In the genomic region with DNA sequence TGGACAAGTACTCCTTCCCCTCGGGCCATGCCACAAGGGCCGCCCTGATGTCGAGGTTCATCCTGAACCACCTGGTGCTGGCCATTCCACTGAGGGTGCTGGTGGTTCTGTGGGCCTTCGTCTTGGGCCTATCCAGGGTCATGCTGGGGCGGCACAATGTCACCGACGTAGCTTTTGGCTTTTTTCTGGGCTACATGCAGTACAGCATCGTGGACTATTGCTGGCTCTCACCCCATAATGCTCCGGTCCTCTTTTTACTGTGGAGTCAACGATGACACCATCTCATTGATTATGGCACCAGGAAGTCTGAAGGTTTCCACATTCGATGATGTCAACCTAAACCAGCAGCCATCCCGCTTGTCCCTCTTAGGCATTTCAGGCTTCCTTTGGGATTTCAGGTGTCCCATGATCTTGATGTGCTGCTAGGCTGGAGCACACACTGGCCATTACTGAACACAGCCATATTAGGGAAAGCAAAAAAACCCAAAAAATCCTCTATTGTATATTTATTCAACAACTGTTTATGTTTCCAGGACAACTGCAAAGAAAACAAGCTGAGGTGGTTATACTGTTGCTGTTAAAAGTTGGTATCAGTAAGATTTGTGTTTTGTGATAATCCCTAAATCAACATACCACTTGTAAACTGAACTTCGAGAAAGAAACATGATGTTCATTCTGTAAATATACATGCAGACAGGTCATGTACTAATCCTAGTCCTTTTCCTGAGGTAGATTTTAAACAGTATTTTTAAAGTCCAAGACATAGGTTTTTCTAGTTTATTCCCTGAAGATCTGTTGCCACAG, we compare ENCODE assay signal across 8 cellular contexts. TPM values are rescaled to one million over a fixed set of nuclear protein-coding genes. Genes with fewer than 3 reads are reported as not detected.
DNase-seq lines count a peak whose midpoint lies in the region; ATAC-seq, FAIRE-seq and TF ChIP-seq lines count a peak whose summit lies in the region.

No MANE protein-coding gene starts in this region.

- intact Hi-C loops in GM12878 (cut with micrococcal nuclease; ENCODE audit: unreplicated experiment) (loop anchor here (10.0 kb wide), 1 partner anchor 782 kb away; no protein-coding TSS in a partner anchor), lower lobe of right lung (cut with DNase I) (no loop called here)

- H3K4me1 ChIP-seq in GM12878 (ENCODE audit: control insufficient read depth, insufficient read depth, low read length) (peaks cover 21% of the 10 kb centered on the region), lower lobe of right lung (peaks cover 47% of the 10 kb centered on the region), urinary bladder (ENCODE audit: insufficient read depth) (no peaks in the 10 kb centered on the region)

- H2AFZ ChIP-seq in GM12878 (ENCODE audit: control insufficient read depth, low read depth, low read length) = no peak overlapping the region

- RAD21 ChIA-PET in GM12878 (lab: Charles Lee; ENCODE audit: unreplicated experiment) = interaction anchor here (0.8 to 1.0 kb wide), 3 partner anchors 19 to 77 kb away, joined by 3 to 4 read pairs (median 3); a partner anchor contains a TSS

- H3K27me3 ChIP-seq in GM06990 (replicated peaks; ENCODE audit: control insufficient read depth, insufficient read depth, low read length) (no peaks in the 10 kb centered on the region), GM12878 (replicated peaks in 1 of 2; ENCODE audit: control insufficient read depth in 2 of 2, insufficient read depth in 2 of 2, low read length in 1 of 2) (no peaks in the 10 kb centered on the region), lower lobe of right lung (ENCODE audit: low read depth) (no peaks in the 10 kb centered on the region)

- no peaks in the 10 kb centered on the region for H3K36me3 ChIP-seq in GM06990 (ENCODE audit: control insufficient read depth, insufficient read depth, low read length)
- no peaks in the 10 kb centered on the region for H3K36me3 ChIP-seq in GM12878 (ENCODE audit: control insufficient read depth in 2 of 2, insufficient read depth in 2 of 2, low read length in 1 of 2)
- H3K36me3 ChIP-seq in lower lobe of right lung = no peaks in the 10 kb centered on the region
- no peaks in the 10 kb centered on the region for H3K36me3 ChIP-seq in urinary bladder (ENCODE audit: insufficient read depth)

- SMC1A ChIA-PET in GM12878 (lab: Charles Lee; ENCODE audit: uncharacterized antibody, unreplicated experiment) = interaction anchor here (1.6 to 2.1 kb wide), 4 partner anchors 18 to 77 kb away, joined by 4 to 6 read pairs (median 4); a partner anchor contains a TSS

- TF ChIP-seq CTCF in GM06990 (IDR thresholded peaks at IDR 0.05; ENCODE audit: insufficient read depth, low read length, poor library complexity, severe bottlenecking) (no peak), GM12878 (IDR thresholded peaks at IDR 0.05 in 2 of 3, conservative IDR thresholded peaks at IDR 0.05 in 1 of 3; ENCODE audit: control insufficient read depth in 2 of 3, extremely low read depth in 1 of 3, insufficient read depth in 1 of 3, low read depth in 3 of 3, low read length in 3 of 3) (no peak), lower lobe of right lung (IDR thresholded peaks at IDR 0.05) (no peak)

- DNase-seq in GM06990 (ENCODE audit: extremely low read depth, insufficient read length) (no peak), GM12878 (ENCODE audit: low read depth, low spot score) (no peak), lower lobe of right lung (no peak), NCI-H510A (lab: John Stamatoyannopoulos, UW) (no peak), NCI-H510A treated with DMSO at 0.1 percent for 48 hours (lab: John Stamatoyannopoulos, UW) (no peak)
- DNase-seq in Jurkat, Clone E6-1 (ENCODE audit: low read depth, low spot score) = no peak

- TF ChIP-seq POLR2A in GM12878 (IDR thresholded peaks at IDR 0.05; ENCODE audit: low read depth, low read length) = no peak

- peak overlapping the region; percentile 100 for H3K4me2 ChIP-seq in GM12878 (ENCODE audit: control insufficient read depth, insufficient read depth)

- no peak overlapping the region for H3K27ac ChIP-seq in GM12878 (ENCODE audit: control insufficient read depth, insufficient read depth)
- peak overlapping the region; percentile 88 for H3K27ac ChIP-seq in lower lobe of right lung
- peak overlapping the region; percentile 95 for H3K27ac ChIP-seq in urinary bladder (ENCODE audit: low read depth)

- POLR2A ChIA-PET in GM12878 (lab: Charles Lee) = interaction anchor here (1.0 to 1.6 kb wide), 2 partner anchors 9 to 18 kb away, joined by 4 read pairs; no protein-coding TSS in a partner anchor

- BruUV-seq in GM12878 (replicated peaks; lab: Mats Ljungman, UMichigan) = no TSS peak

- H4K20me1 ChIP-seq in GM12878 (ENCODE audit: control insufficient read depth, insufficient read depth) = no peaks in the 10 kb centered on the region; the same call in 1 of the 2 replicates

- peak overlapping the region; percentile 73 for H3K9ac ChIP-seq in GM12878 (ENCODE audit: control insufficient read depth, insufficient read depth, low read length)

- CTCF ChIA-PET in GM12878 (lab: Yijun Ruan, JAX) = interaction anchor here (0.6 to 3.5 kb wide), 8 partner anchors 19 to 154 kb away, joined by 3 to 14 read pairs (median 4); a partner anchor contains a TSS

- FAIRE-seq in GM12878 (lab: Jason Lieb, UNC) = no peak

- in situ Hi-C loops in GM12878 (cut with MboI) = no loop called here

- H3K9me3 ChIP-seq in GM12878 (replicated peaks; ENCODE audit: control insufficient read depth, insufficient read depth, low read length) = no peaks in the 10 kb centered on the region
- H3K9me3 ChIP-seq in lower lobe of right lung = no peaks in the 10 kb centered on the region

- WGBS in GM12878 (ENCODE audit: insufficient coverage, insufficient replicate concordance, low lambda C conversion rate, missing lambda C conversion rate) = 85% methylated on average over 13 of the region's 13 CpGs
- 50% methylated on average over 13 of the region's 13 CpGs for WGBS in urinary bladder

- ATAC-seq in GM12878 (peak; percentile 2; the same call in 2 of the 3 replicates), lower lobe of right lung (no peak), HG03520 (IDR thresholded peaks at IDR 0.05; ENCODE audit: unreplicated experiment) (no peak)

- TF ChIP-seq RAD21 in GM12878 (IDR thresholded peaks at IDR 0.05; ENCODE audit: insufficient read depth, low read depth, low read length) = no peak

- no peak for TF ChIP-seq EP300 in GM12878 (IDR thresholded peaks at IDR 0.05; ENCODE audit: borderline replicate concordance in 1 of 2, control insufficient read depth in 1 of 2, low read depth in 2 of 2, low read length in 2 of 2)

- peaks cover 5% of the 10 kb centered on the region for H3K79me2 ChIP-seq in GM12878 (ENCODE audit: control insufficient read depth, insufficient read depth, low read length)

- H3K4me3 ChIP-seq in GM06990 (replicated peaks; ENCODE audit: low read depth, low read length) (peak overlapping the region; percentile 82), GM12878 (peak overlapping the region; percentile 85), lower lobe of right lung (peak overlapping the region; percentile 77), urinary bladder (ENCODE audit: low read depth, low read length) (peak overlapping the region; percentile 69)
- H3K4me3 ChIP-seq in Jurkat, Clone E6-1 (ENCODE audit: low read length) = peak overlapping the region; percentile 54

RNA-seq across cellular contexts. Expression of a gene that starts 1.1 kb away (rescaled TPM):
- 4.7 TPM for polyA plus RNA-seq in Jurkat, Clone E6-1 (2012; ENCODE audit: insufficient read depth, insufficient read length)
- total RNA-seq in GM12878 (2013; cell fraction: nucleolus; rRNA removed) = 15.2 and 15.5 TPM in 2 replicates
- total RNA-seq in GM12878 (2014; rRNA removed) = 6.0 and 6.5 TPM in 2 replicates
- 5.2 and 5.7 TPM in 2 replicates for total RNA-seq in GM12878 (2014; rRNA removed; fragmentation: Illumina TruSeq; extraction: Trizol)
- 7.1 and 8.0 TPM in 2 replicates for total RNA-seq in GM12878 (2021)
- 2.4 TPM for polyA plus RNA-seq in GM12878 (2011; ENCODE audit: low read depth)
- 5.0 and 5.7 TPM in 2 replicates for polyA plus RNA-seq in GM12878 (2011; rRNA removed)
- polyA plus RNA-seq in GM12878 (2011; cell fraction: cytosol; rRNA removed) = 3.2 and 4.0 TPM in 2 replicates
- 5.4 and 7.2 TPM in 2 replicates for polyA plus RNA-seq in GM12878 (2011; cell fraction: nucleus; rRNA removed)
- 5.6 and 6.6 TPM in 2 replicates for polyA plus RNA-seq in GM12878 (2012)
- 7.9 and 9.6 TPM in 2 replicates for polyA plus RNA-seq in GM12878 (2014; fragmentation: Illumina TruSeq; extraction: Trizol)
- polyA plus RNA-seq in GM12878 (2014; fragmentation: Nextera tagmentation; extraction: Ambion mirVana) = 1 to 10 TPM; 1.6 to 3.5 TPM
- 7.2 and 7.7 TPM in 2 replicates for polyA plus RNA-seq in GM12878 (2014; rRNA removed)
- 10 to 100 TPM; 10.1 to 11.3 TPM for polyA plus RNA-seq in GM12878 (2016; fragmentation: Nextera tagmentation; extraction: Ambion mirVana)
- 7.2 and 7.7 TPM in 2 replicates for polyA minus RNA-seq in GM12878 (2011; rRNA and poly(A)+ RNA removed)
- polyA minus RNA-seq in GM12878 (2011; cell fraction: cytosol; rRNA and poly(A)+ RNA removed) = 1.9 and 2.4 TPM in 2 replicates
- polyA minus RNA-seq in GM12878 (2011; cell fraction: nucleus; rRNA and poly(A)+ RNA removed) = 11.4 and 15.9 TPM in 2 replicates
- 5.3 TPM for total RNA-seq in lower lobe of right lung
- 9.3 TPM for total RNA-seq in urinary bladder
- polyA plus RNA-seq in urinary bladder = 9.5 TPM

RNA-seq across cellular contexts. Expression of a gene that starts 3.1 kb away (rescaled TPM):
- 2.0 TPM for polyA plus RNA-seq in Jurkat, Clone E6-1 (2012; ENCODE audit: insufficient read depth, insufficient read length)
- total RNA-seq in GM12878 (2013; cell fraction: nucleolus; rRNA removed) = 5.5 and 6.6 TPM in 2 replicates
- 1.2 and 1.6 TPM in 2 replicates for total RNA-seq in GM12878 (2014; rRNA removed)
- 0.89 and 1.1 TPM in 2 replicates for total RNA-seq in GM12878 (2014; rRNA removed; fragmentation: Illumina TruSeq; extraction: Trizol)
- 1.6 and 2.1 TPM in 2 replicates for total RNA-seq in GM12878 (2021)
- polyA plus RNA-seq in GM12878 (2011; ENCODE audit: low read depth) = 0.47 TPM
- 0.37 and 0.42 TPM in 2 replicates for polyA plus RNA-seq in GM12878 (2011; rRNA removed)
- 0.13 TPM in 2 replicates for polyA plus RNA-seq in GM12878 (2011; cell fraction: cytosol; rRNA removed)
- 0.53 and 0.94 TPM in 2 replicates for polyA plus RNA-seq in GM12878 (2011; cell fraction: nucleus; rRNA removed)
- 0.46 and 1.5 TPM in 2 replicates for polyA plus RNA-seq in GM12878 (2012)
- polyA plus RNA-seq in GM12878 (2014; fragmentation: Illumina TruSeq; extraction: Trizol) = 0.48 and 0.68 TPM in 2 replicates
- 1 to 10 TPM in 1 of 2 experiments, under 1 TPM in 1; 0.88 to 1.3 TPM for polyA plus RNA-seq in GM12878 (2014; fragmentation: Nextera tagmentation; extraction: Ambion mirVana)
- 0.94 and 2.0 TPM in 2 replicates for polyA plus RNA-seq in GM12878 (2014; rRNA removed)
- polyA plus RNA-seq in GM12878 (2016; fragmentation: Nextera tagmentation; extraction: Ambion mirVana) = 1 to 10 TPM in 1 of 2 experiments, under 1 TPM in 1; 0.42 to 1.4 TPM
- polyA minus RNA-seq in GM12878 (2011; rRNA and poly(A)+ RNA removed) = 0.15 TPM in 1 of 2 replicates, not detected in the other
- not detected in 2 replicates for polyA minus RNA-seq in GM12878 (2011; cell fraction: cytosol; rRNA and poly(A)+ RNA removed)
- polyA minus RNA-seq in GM12878 (2011; cell fraction: nucleus; rRNA and poly(A)+ RNA removed) = 0.24 and 1.9 TPM in 2 replicates
- 16.3 TPM for total RNA-seq in lower lobe of right lung
- total RNA-seq in urinary bladder = 5.4 TPM
- polyA plus RNA-seq in urinary bladder = 1.2 TPM

RNA-seq across cellular contexts. Expression of a gene that starts 16.2 kb away (rescaled TPM):
- 10.7 TPM for polyA plus RNA-seq in Jurkat, Clone E6-1 (2012; ENCODE audit: insufficient read depth, insufficient read length)
- 26.8 and 29.7 TPM in 2 replicates for total RNA-seq in GM12878 (2013; cell fraction: nucleolus; rRNA removed)
- 8.1 and 10.9 TPM in 2 replicates for total RNA-seq in GM12878 (2014; rRNA removed)
- total RNA-seq in GM12878 (2014; rRNA removed; fragmentation: Illumina TruSeq; extraction: Trizol) = 10.4 and 11.2 TPM in 2 replicates
- total RNA-seq in GM12878 (2021) = 8.9 and 10.0 TPM in 2 replicates
- polyA plus RNA-seq in GM12878 (2011; ENCODE audit: low read depth) = 2.4 TPM
- polyA plus RNA-seq in GM12878 (2011; rRNA removed) = 6.1 and 11.6 TPM in 2 replicates
- polyA plus RNA-seq in GM12878 (2011; cell fraction: cytosol; rRNA removed) = 3.0 and 5.2 TPM in 2 replicates
- polyA plus RNA-seq in GM12878 (2011; cell fraction: nucleus; rRNA removed) = 3.4 and 5.0 TPM in 2 replicates
- polyA plus RNA-seq in GM12878 (2012) = 4.1 and 6.4 TPM in 2 replicates
- 8.4 and 11.5 TPM in 2 replicates for polyA plus RNA-seq in GM12878 (2014; fragmentation: Illumina TruSeq; extraction: Trizol)
- polyA plus RNA-seq in GM12878 (2014; fragmentation: Nextera tagmentation; extraction: Ambion mirVana) = 1 to 10 TPM; 2.2 to 3.6 TPM
- polyA plus RNA-seq in GM12878 (2014; rRNA removed) = 7.0 and 7.7 TPM in 2 replicates
- polyA plus RNA-seq in GM12878 (2016; fragmentation: Nextera tagmentation; extraction: Ambion mirVana) = 10 to 100 TPM; 16.1 to 16.6 TPM
- polyA minus RNA-seq in GM12878 (2011; rRNA and poly(A)+ RNA removed) = 4.9 and 5.5 TPM in 2 replicates
- 3.1 and 3.2 TPM in 2 replicates for polyA minus RNA-seq in GM12878 (2011; cell fraction: cytosol; rRNA and poly(A)+ RNA removed)
- polyA minus RNA-seq in GM12878 (2011; cell fraction: nucleus; rRNA and poly(A)+ RNA removed) = 3.4 and 8.5 TPM in 2 replicates
- total RNA-seq in lower lobe of right lung = 14.3 TPM
- 23.6 TPM for total RNA-seq in urinary bladder
- polyA plus RNA-seq in urinary bladder = 30.1 TPM
